1 cellular context compared by ENCODE assay signal in the genomic region with DNA sequence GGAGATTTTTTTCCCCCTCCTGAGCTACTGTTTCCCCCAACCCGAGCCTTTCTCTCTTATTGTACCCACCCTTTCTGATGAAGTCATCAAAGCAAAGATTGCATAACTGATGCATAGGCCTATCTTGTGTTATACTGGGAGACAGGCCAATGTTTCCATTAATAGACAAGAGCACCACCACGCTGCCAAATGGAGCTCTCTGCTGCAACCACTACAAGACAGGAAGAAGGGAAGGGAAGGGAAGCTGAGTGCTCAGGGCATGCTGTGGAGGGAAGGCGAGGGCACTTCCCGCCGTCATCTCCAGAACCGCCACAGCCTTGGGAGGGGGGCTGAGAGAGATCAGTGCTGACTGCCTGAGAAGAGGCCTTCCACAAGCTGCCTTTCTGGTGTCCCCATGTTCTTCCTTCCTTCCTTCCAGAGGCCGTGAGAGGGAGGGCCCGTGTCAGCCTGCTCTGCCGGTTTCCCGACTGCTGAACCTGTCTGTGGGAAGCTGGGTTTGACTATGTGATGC.
TF ChIP-seq lines count a peak whose summit lies in the region.

No MANE protein-coding gene starts in this region.

TF ChIP-seq in HepG2, 621 proteins besides CTCF, POLR2A, EP300 and RAD21 (continued from another document and continues in another):
- TF ChIP-seq, protein P1, sequence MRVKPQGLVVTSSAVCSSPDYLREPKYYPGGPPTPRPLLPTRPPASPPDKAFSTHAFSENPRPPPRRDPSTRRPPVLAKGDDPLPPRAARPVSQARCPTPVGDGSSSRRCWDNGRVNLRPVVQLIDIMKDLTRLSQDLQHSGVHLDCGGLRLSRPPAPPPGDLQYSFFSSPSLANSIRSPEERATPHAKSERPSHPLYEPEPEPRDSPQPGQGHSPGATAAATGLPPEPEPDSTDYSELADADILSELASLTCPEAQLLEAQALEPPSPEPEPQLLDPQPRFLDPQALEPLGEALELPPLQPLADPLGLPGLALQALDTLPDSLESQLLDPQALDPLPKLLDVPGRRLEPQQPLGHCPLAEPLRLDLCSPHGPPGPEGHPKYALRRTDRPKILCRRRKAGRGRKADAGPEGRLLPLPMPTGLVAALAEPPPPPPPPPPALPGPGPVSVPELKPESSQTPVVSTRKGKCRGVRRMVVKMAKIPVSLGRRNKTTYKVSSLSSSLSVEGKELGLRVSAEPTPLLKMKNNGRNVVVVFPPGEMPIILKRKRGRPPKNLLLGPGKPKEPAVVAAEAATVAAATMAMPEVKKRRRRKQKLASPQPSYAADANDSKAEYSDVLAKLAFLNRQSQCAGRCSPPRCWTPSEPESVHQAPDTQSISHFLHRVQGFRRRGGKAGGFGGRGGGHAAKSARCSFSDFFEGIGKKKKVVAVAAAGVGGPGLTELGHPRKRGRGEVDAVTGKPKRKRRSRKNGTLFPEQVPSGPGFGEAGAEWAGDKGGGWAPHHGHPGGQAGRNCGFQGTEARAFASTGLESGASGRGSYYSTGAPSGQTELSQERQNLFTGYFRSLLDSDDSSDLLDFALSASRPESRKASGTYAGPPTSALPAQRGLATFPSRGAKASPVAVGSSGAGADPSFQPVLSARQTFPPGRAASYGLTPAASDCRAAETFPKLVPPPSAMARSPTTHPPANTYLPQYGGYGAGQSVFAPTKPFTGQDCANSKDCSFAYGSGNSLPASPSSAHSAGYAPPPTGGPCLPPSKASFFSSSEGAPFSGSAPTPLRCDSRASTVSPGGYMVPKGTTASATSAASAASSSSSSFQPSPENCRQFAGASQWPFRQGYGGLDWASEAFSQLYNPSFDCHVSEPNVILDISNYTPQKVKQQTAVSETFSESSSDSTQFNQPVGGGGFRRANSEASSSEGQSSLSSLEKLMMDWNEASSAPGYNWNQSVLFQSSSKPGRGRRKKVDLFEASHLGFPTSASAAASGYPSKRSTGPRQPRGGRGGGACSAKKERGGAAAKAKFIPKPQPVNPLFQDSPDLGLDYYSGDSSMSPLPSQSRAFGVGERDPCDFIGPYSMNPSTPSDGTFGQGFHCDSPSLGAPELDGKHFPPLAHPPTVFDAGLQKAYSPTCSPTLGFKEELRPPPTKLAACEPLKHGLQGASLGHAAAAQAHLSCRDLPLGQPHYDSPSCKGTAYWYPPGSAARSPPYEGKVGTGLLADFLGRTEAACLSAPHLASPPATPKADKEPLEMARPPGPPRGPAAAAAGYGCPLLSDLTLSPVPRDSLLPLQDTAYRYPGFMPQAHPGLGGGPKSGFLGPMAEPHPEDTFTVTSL (CRISPR knock-in tag; IDR thresholded peaks at IDR 0.05; ENCODE audit: borderline replicate concordance), result no peak
- TF ChIP-seq, protein P2, sequence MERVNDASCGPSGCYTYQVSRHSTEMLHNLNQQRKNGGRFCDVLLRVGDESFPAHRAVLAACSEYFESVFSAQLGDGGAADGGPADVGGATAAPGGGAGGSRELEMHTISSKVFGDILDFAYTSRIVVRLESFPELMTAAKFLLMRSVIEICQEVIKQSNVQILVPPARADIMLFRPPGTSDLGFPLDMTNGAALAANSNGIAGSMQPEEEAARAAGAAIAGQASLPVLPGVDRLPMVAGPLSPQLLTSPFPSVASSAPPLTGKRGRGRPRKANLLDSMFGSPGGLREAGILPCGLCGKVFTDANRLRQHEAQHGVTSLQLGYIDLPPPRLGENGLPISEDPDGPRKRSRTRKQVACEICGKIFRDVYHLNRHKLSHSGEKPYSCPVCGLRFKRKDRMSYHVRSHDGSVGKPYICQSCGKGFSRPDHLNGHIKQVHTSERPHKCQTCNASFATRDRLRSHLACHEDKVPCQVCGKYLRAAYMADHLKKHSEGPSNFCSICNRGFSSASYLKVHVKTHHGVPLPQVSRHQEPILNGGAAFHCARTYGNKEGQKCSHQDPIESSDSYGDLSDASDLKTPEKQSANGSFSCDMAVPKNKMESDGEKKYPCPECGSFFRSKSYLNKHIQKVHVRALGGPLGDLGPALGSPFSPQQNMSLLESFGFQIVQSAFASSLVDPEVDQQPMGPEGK (CRISPR knock-in tag; IDR thresholded peaks at IDR 0.05), result 0 out of 2 replicates have a peak, but pooled peaks have one; percentile 10
- TF ChIP-seq ZNF605 (CRISPR knock-in tag; IDR thresholded peaks at IDR 0.05) (no peak), POGZ (CRISPR knock-in tag; IDR thresholded peaks at IDR 0.05) (no peak), TARDBP (CRISPR knock-in tag; IDR thresholded peaks at IDR 0.05) (peak; percentile 46; the same call in 1 of the 2 replicates), TGIF2 (CRISPR knock-in tag; IDR thresholded peaks at IDR 0.05) (peak; percentile 19; the same call in 1 of the 2 replicates), SP1 (IDR thresholded peaks at IDR 0.05) (no peak), SP1 (CRISPR knock-in tag; IDR thresholded peaks at IDR 0.05) (no peak), NR2F1 (CRISPR knock-in tag; IDR thresholded peaks at IDR 0.05) (no peak), SOX5 (CRISPR knock-in tag; IDR thresholded peaks at IDR 0.05; ENCODE audit: borderline replicate concordance) (peak; percentile 34; the same call in 1 of the 2 replicates), FOXA3 (CRISPR knock-in tag; IDR thresholded peaks at IDR 0.05) (peak; percentile 61), MED1 (CRISPR knock-in tag; IDR thresholded peaks at IDR 0.05) (peak; percentile 55), ZKSCAN8 (CRISPR knock-in tag; IDR thresholded peaks at IDR 0.05; ENCODE audit: borderline replicate concordance) (no peak), IRF2 (CRISPR knock-in tag; IDR thresholded peaks at IDR 0.05) (0 out of 2 replicates have a peak, but pooled peaks have one; percentile 15), NFE2L1 (CRISPR knock-in tag; IDR thresholded peaks at IDR 0.05; ENCODE audit: borderline replicate concordance) (no peak), RXRB (CRISPR knock-in tag; IDR thresholded peaks at IDR 0.05; ENCODE audit: borderline replicate concordance) (peak; percentile 61; the same call in 1 of the 2 replicates), ZNF557 (CRISPR knock-in tag; IDR thresholded peaks at IDR 0.05) (no peak), ZNF841 (CRISPR knock-in tag; IDR thresholded peaks at IDR 0.05; ENCODE audit: borderline replicate concordance) (no peak), FOSL2 (CRISPR knock-in tag; IDR thresholded peaks at IDR 0.05) (peak; percentile 43), ATF7 (IDR thresholded peaks at IDR 0.05) (peak; percentile 64; the same call in 1 of the 2 replicates), ATF7 (CRISPR knock-in tag; IDR thresholded peaks at IDR 0.05) (0 out of 2 replicates have a peak, but pooled peaks have one; percentile 69), HMG20A (CRISPR knock-in tag; IDR thresholded peaks at IDR 0.05; ENCODE audit: borderline replicate concordance) (0 out of 2 replicates have a peak, but pooled peaks have one; percentile 35), ZMYM4 (CRISPR knock-in tag; IDR thresholded peaks at IDR 0.05) (0 out of 2 replicates have a peak, but pooled peaks have one; percentile 22), CEBPG (CRISPR knock-in tag; IDR thresholded peaks at IDR 0.05) (peak; percentile 89), SAP130 (CRISPR knock-in tag; IDR thresholded peaks at IDR 0.05; ENCODE audit: low read depth) (peak; percentile 49), ZBTB38 (CRISPR knock-in tag; IDR thresholded peaks at IDR 0.05) (peak; percentile 51; the same call in 1 of the 2 replicates), HDAC2 (CRISPR knock-in tag; IDR thresholded peaks at IDR 0.05) (peak; percentile 17; the same call in 1 of the 2 replicates), GATAD2A (CRISPR knock-in tag; IDR thresholded peaks at IDR 0.05) (peak; percentile 60; the same call in 1 of the 2 replicates), PLRG1 (conservative IDR thresholded peaks at IDR 0.05) (no peak), DNMT1 (CRISPR knock-in tag; IDR thresholded peaks at IDR 0.05) (0 out of 2 replicates have a peak, but pooled peaks have one; percentile 32), ETV5 (CRISPR knock-in tag; IDR thresholded peaks at IDR 0.05; ENCODE audit: borderline replicate concordance) (0 out of 2 replicates have a peak, but pooled peaks have one; percentile 44), ZNF136 (CRISPR knock-in tag; IDR thresholded peaks at IDR 0.05; ENCODE audit: low read depth) (no peak), ZNF264 (CRISPR knock-in tag; IDR thresholded peaks at IDR 0.05) (no peak), ZNF143 (CRISPR knock-in tag; IDR thresholded peaks at IDR 0.05) (no peak), ZNF670 (CRISPR knock-in tag; IDR thresholded peaks at IDR 0.05; ENCODE audit: borderline replicate concordance) (no peak)
- TF ChIP-seq, protein P3, sequence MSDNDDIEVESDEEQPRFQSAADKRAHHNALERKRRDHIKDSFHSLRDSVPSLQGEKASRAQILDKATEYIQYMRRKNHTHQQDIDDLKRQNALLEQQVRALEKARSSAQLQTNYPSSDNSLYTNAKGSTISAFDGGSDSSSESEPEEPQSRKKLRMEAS (IDR thresholded peaks at IDR 0.05), result 0 out of 2 replicates have a peak, but pooled peaks have one; percentile 15
- TF ChIP-seq, protein P4, sequence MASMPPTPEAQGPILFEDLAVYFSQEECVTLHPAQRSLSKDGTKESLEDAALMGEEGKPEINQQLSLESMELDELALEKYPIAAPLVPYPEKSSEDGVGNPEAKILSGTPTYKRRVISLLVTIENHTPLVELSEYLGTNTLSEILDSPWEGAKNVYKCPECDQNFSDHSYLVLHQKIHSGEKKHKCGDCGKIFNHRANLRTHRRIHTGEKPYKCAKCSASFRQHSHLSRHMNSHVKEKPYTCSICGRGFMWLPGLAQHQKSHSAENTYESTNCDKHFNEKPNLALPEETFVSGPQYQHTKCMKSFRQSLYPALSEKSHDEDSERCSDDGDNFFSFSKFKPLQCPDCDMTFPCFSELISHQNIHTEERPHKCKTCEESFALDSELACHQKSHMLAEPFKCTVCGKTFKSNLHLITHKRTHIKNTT (CRISPR knock-in tag; IDR thresholded peaks at IDR 0.05), result no peak
- TF ChIP-seq, protein P5, sequence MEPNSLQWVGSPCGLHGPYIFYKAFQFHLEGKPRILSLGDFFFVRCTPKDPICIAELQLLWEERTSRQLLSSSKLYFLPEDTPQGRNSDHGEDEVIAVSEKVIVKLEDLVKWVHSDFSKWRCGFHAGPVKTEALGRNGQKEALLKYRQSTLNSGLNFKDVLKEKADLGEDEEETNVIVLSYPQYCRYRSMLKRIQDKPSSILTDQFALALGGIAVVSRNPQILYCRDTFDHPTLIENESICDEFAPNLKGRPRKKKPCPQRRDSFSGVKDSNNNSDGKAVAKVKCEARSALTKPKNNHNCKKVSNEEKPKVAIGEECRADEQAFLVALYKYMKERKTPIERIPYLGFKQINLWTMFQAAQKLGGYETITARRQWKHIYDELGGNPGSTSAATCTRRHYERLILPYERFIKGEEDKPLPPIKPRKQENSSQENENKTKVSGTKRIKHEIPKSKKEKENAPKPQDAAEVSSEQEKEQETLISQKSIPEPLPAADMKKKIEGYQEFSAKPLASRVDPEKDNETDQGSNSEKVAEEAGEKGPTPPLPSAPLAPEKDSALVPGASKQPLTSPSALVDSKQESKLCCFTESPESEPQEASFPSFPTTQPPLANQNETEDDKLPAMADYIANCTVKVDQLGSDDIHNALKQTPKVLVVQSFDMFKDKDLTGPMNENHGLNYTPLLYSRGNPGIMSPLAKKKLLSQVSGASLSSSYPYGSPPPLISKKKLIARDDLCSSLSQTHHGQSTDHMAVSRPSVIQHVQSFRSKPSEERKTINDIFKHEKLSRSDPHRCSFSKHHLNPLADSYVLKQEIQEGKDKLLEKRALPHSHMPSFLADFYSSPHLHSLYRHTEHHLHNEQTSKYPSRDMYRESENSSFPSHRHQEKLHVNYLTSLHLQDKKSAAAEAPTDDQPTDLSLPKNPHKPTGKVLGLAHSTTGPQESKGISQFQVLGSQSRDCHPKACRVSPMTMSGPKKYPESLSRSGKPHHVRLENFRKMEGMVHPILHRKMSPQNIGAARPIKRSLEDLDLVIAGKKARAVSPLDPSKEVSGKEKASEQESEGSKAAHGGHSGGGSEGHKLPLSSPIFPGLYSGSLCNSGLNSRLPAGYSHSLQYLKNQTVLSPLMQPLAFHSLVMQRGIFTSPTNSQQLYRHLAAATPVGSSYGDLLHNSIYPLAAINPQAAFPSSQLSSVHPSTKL (CRISPR knock-in tag; IDR thresholded peaks at IDR 0.05), result peak; percentile 45; the same call in 1 of the 2 replicates
- TF ChIP-seq, protein P6, sequence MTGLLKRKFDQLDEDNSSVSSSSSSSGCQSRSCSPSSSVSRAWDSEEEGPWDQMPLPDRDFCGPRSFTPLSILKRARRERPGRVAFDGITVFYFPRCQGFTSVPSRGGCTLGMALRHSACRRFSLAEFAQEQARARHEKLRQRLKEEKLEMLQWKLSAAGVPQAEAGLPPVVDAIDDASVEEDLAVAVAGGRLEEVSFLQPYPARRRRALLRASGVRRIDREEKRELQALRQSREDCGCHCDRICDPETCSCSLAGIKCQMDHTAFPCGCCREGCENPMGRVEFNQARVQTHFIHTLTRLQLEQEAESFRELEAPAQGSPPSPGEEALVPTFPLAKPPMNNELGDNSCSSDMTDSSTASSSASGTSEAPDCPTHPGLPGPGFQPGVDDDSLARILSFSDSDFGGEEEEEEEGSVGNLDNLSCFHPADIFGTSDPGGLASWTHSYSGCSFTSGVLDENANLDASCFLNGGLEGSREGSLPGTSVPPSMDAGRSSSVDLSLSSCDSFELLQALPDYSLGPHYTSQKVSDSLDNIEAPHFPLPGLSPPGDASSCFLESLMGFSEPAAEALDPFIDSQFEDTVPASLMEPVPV (CRISPR knock-in tag; IDR thresholded peaks at IDR 0.05), result no peak
- TF ChIP-seq, protein P7, sequence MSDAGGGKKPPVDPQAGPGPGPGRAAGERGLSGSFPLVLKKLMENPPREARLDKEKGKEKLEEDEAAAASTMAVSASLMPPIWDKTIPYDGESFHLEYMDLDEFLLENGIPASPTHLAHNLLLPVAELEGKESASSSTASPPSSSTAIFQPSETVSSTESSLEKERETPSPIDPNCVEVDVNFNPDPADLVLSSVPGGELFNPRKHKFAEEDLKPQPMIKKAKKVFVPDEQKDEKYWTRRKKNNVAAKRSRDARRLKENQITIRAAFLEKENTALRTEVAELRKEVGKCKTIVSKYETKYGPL (CRISPR knock-in tag; IDR thresholded peaks at IDR 0.05), result peak; percentile 92
- TF ChIP-seq, protein P8, sequence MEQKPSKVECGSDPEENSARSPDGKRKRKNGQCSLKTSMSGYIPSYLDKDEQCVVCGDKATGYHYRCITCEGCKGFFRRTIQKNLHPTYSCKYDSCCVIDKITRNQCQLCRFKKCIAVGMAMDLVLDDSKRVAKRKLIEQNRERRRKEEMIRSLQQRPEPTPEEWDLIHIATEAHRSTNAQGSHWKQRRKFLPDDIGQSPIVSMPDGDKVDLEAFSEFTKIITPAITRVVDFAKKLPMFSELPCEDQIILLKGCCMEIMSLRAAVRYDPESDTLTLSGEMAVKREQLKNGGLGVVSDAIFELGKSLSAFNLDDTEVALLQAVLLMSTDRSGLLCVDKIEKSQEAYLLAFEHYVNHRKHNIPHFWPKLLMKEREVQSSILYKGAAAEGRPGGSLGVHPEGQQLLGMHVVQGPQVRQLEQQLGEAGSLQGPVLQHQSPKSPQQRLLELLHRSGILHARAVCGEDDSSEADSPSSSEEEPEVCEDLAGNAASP (CRISPR knock-in tag; IDR thresholded peaks at IDR 0.05; ENCODE audit: borderline replicate concordance), result peak; percentile 33; the same call in 1 of the 2 replicates
